In genomic region chr1:6275826-6276764, GRCh38 we compare ENCODE assay signal across 10 cellular contexts. TPM values are rescaled to one million over a fixed set of nuclear protein-coding genes. Genes with fewer than 3 reads are reported as not detected.
DNase-seq lines count a peak whose midpoint lies in the region; ATAC-seq and TF ChIP-seq lines count a peak whose summit lies in the region.
"Had no signal": no experiment of that assay in that cellular context is flagged by ENCODE, and none has a peak within 500 bp of the region (broad histone marks: within the 10 kb centered on the region; RNA-seq: fewer than 3 reads in every experiment).

No MANE protein-coding gene starts in this region.

- H3K27me3 ChIP-seq in Caco-2 (replicated peaks; ENCODE audit: control insufficient read depth, insufficient read depth, low read length): no peaks in the 10 kb centered on the region

- BruUV-seq in Caco-2 (replicated peaks; lab: Mats Ljungman, UMichigan): no TSS peak

- peak; percentile 39 for DNase-seq in brain pericyte (ENCODE audit: low read depth, low spot score)
- DNase-seq in iris pigment epithelial cell (ENCODE audit: low read depth): peak; percentile 81
- DNase-seq in Caco-2: no peak
- DNase-seq in activated CD8-positive, alpha-beta memory T cell treated with anti-CD3 and anti-CD28 coated beads, Interleukin-2, amount 10 ng/mL, durations not matched to agents 7 days and 5 days: no peak
- no peak for DNase-seq in stimulated activated CD4-positive, alpha-beta T cell treated with anti-CD3 and anti-CD28 coated beads, Interleukin-4, amount 100 ng/mL, for 24 hours
- DNase-seq in T-helper 9 cell: no peak

- CTCF ChIA-PET in HEK293 (lab: Yijun Ruan, JAX) (interaction anchor here (0.6 to 1.4 kb wide), 2 partner anchors 86 to 148 kb away, joined by 4 to 5 read pairs; no protein-coding TSS in a partner anchor), Caco-2 (lab: Charles Lee) (interaction anchor here (0.6 kb wide), 1 partner anchor 30 kb away, joined by 3 read pairs; no protein-coding TSS in a partner anchor)
- CTCF ChIA-PET in activated CD8-positive, alpha-beta memory T cell treated with anti-CD3 and anti-CD28 coated beads, Interleukin-2, amount 10 ng/mL, durations not matched to agents 7 days and 5 days (lab: Charles Lee): no interaction called here

- H3K27ac Mint-ChIP-seq in Caco-2 (ENCODE audit: unreplicated experiment): no peak overlapping the region
- H3K27ac Mint-ChIP-seq in activated CD8-positive, alpha-beta memory T cell treated with anti-CD3 and anti-CD28 coated beads, Interleukin-2, amount 10 ng/mL, durations not matched to agents 7 days and 5 days: no peak overlapping the region
- H3K27ac Mint-ChIP-seq: activated naive CD4-positive, alpha-beta T cell treated with anti-CD3 and anti-CD28 coated beads, Interleukin-2, amount 50 U/mL, for 72 hours had no signal

- H3K4me3 ChIP-seq in HEK293 (ENCODE audit: low read depth, low read length): no peak overlapping the region
- H3K4me3 ChIP-seq in skin epidermis: no peak overlapping the region
- no peak overlapping the region for H3K4me3 ChIP-seq in Caco-2 (ENCODE audit: low read depth, low read length)

- H3K9me3 ChIP-seq in HEK293 (ENCODE audit: control insufficient read depth, insufficient read depth, low read depth, low read length) (no peaks in the 10 kb centered on the region), Caco-2 (no peaks in the 10 kb centered on the region)

- peaks cover 0 to 35% of the 10 kb centered on the region in 2 experiments; a peak in 1 of 3 replicates for H3K36me3 ChIP-seq in HEK293 (ENCODE audit: control insufficient read depth in 2 of 2, insufficient read depth in 1 of 2, low read length in 2 of 2)
- no peaks in the 10 kb centered on the region; the same call in 1 of the 2 replicates for H3K36me3 ChIP-seq in Caco-2 (ENCODE audit: control insufficient read depth, insufficient read depth, low read length)

- no peak overlapping the region for H3K4me3 Mint-ChIP-seq in Caco-2 (ENCODE audit: unreplicated experiment)
- H3K4me3 Mint-ChIP-seq in activated CD8-positive, alpha-beta memory T cell treated with anti-CD3 and anti-CD28 coated beads, Interleukin-2, amount 10 ng/mL, durations not matched to agents 7 days and 5 days: no peak overlapping the region

- H3K27me3 Mint-ChIP-seq in Caco-2 (ENCODE audit: insufficient read depth, unreplicated experiment): no peaks in the 10 kb centered on the region
- H3K27me3 Mint-ChIP-seq in activated CD8-positive, alpha-beta memory T cell treated with anti-CD3 and anti-CD28 coated beads, Interleukin-2, amount 10 ng/mL, durations not matched to agents 7 days and 5 days: no peaks in the 10 kb centered on the region

- TF ChIP-seq CTCF in HEK293 (tag by site-specific recombination; IDR thresholded peaks at IDR 0.05) (no peak), Caco-2 (IDR thresholded peaks at IDR 0.05; ENCODE audit: insufficient read depth in 1 of 2, low read depth in 1 of 2, low read length in 1 of 2, severe bottlenecking in 1 of 2, unreplicated experiment in 1 of 2) (no peak)

- POLR2A ChIA-PET in HEK293 (lab: Yijun Ruan, JAX) (no interaction called here), Caco-2 (lab: Charles Lee) (no interaction called here)

- intact Hi-C loops in Caco-2 (cut with micrococcal nuclease; ENCODE audit: unreplicated experiment): no loop called here

- ATAC-seq in activated CD8-positive, alpha-beta memory T cell treated with anti-CD3 and anti-CD28 coated beads, Interleukin-2, amount 10 ng/mL, durations not matched to agents 7 days and 5 days: no peak
- ATAC-seq: activated naive CD4-positive, alpha-beta T cell treated with anti-CD3 and anti-CD28 coated beads, Interleukin-2, amount 50 U/mL, for 72 hours had no signal

- H3K27ac ChIP-seq in HEK293 (ENCODE audit: extremely low read depth, low read depth, low read length): no peak overlapping the region
- H3K27ac ChIP-seq in skin epidermis: peak overlapping the region in 16 of 21 experiments; percentile 9 to 78 (median 63)

- no peaks in the 10 kb centered on the region for H3K4me1 Mint-ChIP-seq in Caco-2 (ENCODE audit: low read depth, unreplicated experiment)
- no peaks in the 10 kb centered on the region for H3K4me1 Mint-ChIP-seq in activated CD8-positive, alpha-beta memory T cell treated with anti-CD3 and anti-CD28 coated beads, Interleukin-2, amount 10 ng/mL, durations not matched to agents 7 days and 5 days

- no peaks in the 10 kb centered on the region for H3K9me3 Mint-ChIP-seq in Caco-2 (ENCODE audit: unreplicated experiment)
- no peaks in the 10 kb centered on the region for H3K9me3 Mint-ChIP-seq in activated CD8-positive, alpha-beta memory T cell treated with anti-CD3 and anti-CD28 coated beads, Interleukin-2, amount 10 ng/mL, durations not matched to agents 7 days and 5 days (ENCODE audit: low read depth)
- H3K9me3 Mint-ChIP-seq: activated naive CD4-positive, alpha-beta T cell treated with anti-CD3 and anti-CD28 coated beads, Interleukin-2, amount 50 U/mL, for 72 hours had no signal

- H3K36me3 Mint-ChIP-seq in Caco-2 (ENCODE audit: insufficient read depth, unreplicated experiment): peaks cover 27% of the 10 kb centered on the region
- H3K36me3 Mint-ChIP-seq in activated CD8-positive, alpha-beta memory T cell treated with anti-CD3 and anti-CD28 coated beads, Interleukin-2, amount 10 ng/mL, durations not matched to agents 7 days and 5 days: no peaks in the 10 kb centered on the region
- H3K36me3 Mint-ChIP-seq: activated naive CD4-positive, alpha-beta T cell treated with anti-CD3 and anti-CD28 coated beads, Interleukin-2, amount 50 U/mL, for 72 hours had no signal

- H3K4me1 ChIP-seq in HEK293 (ENCODE audit: control insufficient read depth, insufficient read depth, low read length): peaks cover 22% of the 10 kb centered on the region
- no peaks in the 10 kb centered on the region for H3K4me1 ChIP-seq in Caco-2

TF ChIP-seq in HEK293, 187 proteins besides CTCF, POLR2A, EP300 and RAD21 (continues in another document):
- TF ChIP-seq BCL11A (tag by site-specific recombination; IDR thresholded peaks at IDR 0.05; ENCODE audit: low read depth) (no peak), ZNF350 (tag by site-specific recombination; IDR thresholded peaks at IDR 0.05) (no peak), ZNF843 (tag by site-specific recombination; IDR thresholded peaks at IDR 0.05) (no peak), ZNF112 (tag by site-specific recombination; IDR thresholded peaks at IDR 0.05) (no peak), EGR2 (tag by site-specific recombination; IDR thresholded peaks at IDR 0.05; ENCODE audit: low read depth) (no peak), ZNF324 (tag by site-specific recombination; IDR thresholded peaks at IDR 0.05) (no peak), ZNF658 (tag by site-specific recombination; IDR thresholded peaks at IDR 0.05) (no peak), ZNF473 (tag by site-specific recombination; IDR thresholded peaks at IDR 0.05) (no peak), ZNF518A (tag by site-specific recombination; conservative IDR thresholded peaks at IDR 0.05; ENCODE audit: low read depth) (no peak), WT1 (tag by site-specific recombination; IDR thresholded peaks at IDR 0.05) (peak; percentile 41; the same call in 1 of the 2 replicates), SP2 (tag by site-specific recombination; IDR thresholded peaks at IDR 0.05) (no peak)

RNA-seq across cellular contexts. Expression of gene GPR153, which starts 15.2 kb away (rescaled TPM):
- total RNA-seq in Caco-2 (2022): 2.7 and 3.2 TPM in 2 replicates
- total RNA-seq in activated CD8-positive, alpha-beta memory T cell treated with anti-CD3 and anti-CD28 coated beads, Interleukin-2, amount 10 ng/mL, durations not matched to agents 7 days and 5 days: 1 to 10 TPM; 1.1 to 1.2 TPM

RNA-seq across cellular contexts. Expression of gene HES3, which starts 32.1 kb away (rescaled TPM):
- not detected in 2 replicates for total RNA-seq in Caco-2 (2022)
- not detected for total RNA-seq in activated CD8-positive, alpha-beta memory T cell treated with anti-CD3 and anti-CD28 coated beads, Interleukin-2, amount 10 ng/mL, durations not matched to agents 7 days and 5 days
- total RNA-seq: activated naive CD4-positive, alpha-beta T cell treated with anti-CD3 and anti-CD28 coated beads, Interleukin-2, amount 50 U/mL, for 72 hours; mononuclear cell had no signal

RNA-seq across cellular contexts. Expression of gene ICMT, which starts 40.3 kb away (rescaled TPM):
- 73.6 and 77.6 TPM in 2 replicates for total RNA-seq in Caco-2 (2022)
- 10 to 100 TPM; 59.1 to 72.8 TPM for total RNA-seq in activated CD8-positive, alpha-beta memory T cell treated with anti-CD3 and anti-CD28 coated beads, Interleukin-2, amount 10 ng/mL, durations not matched to agents 7 days and 5 days

Comparison
In these comparisons a context has a peak if more than half of its experiments do, and no peak if none do; other contexts are left out.
1. DNase-seq: peak in brain pericyte (single experiment) and iris pigment epithelial cell (single experiment); none in Caco-2 (0 of 2), activated CD8-positive, alpha-beta memory T cell treated with anti-CD3 and anti-CD28 coated beads, Interleukin-2, amount 10 ng/mL, durations not matched to agents 7 days and 5 days (single experiment), stimulated activated CD4-positive, alpha-beta T cell treated with anti-CD3 and anti-CD28 coated beads, Interleukin-4, amount 100 ng/mL, for 24 hours (single experiment) and T-helper 9 cell (single experiment).